1 cellular context compared by ENCODE assay signal in genomic region chr19:49503582-49503962, GRCh38.
TF ChIP-seq lines count a peak whose summit lies in the region.

No MANE protein-coding gene starts in this region.

TF ChIP-seq in K562, 482 proteins besides CTCF, POLR2A, EP300 and RAD21:
- TF ChIP-seq EGR1 (conservative IDR thresholded peaks at IDR 0.05): no peak
- TF ChIP-seq SMAD4 (CRISPR knock-in tag; conservative IDR thresholded peaks at IDR 0.05): no peak
- TF ChIP-seq KAT8 (IDR thresholded peaks at IDR 0.05; ENCODE audit: low read depth): no peak
- no peak for TF ChIP-seq PCBP1 (IDR thresholded peaks at IDR 0.05; ENCODE audit: low read depth, low read length, poor library complexity, severe bottlenecking)
- TF ChIP-seq CREB5 (CRISPR knock-in tag; IDR thresholded peaks at IDR 0.05): no peak
- no peak for TF ChIP-seq USF1 (CRISPR knock-in tag; IDR thresholded peaks at IDR 0.05)
- TF ChIP-seq ZNF830 (CRISPR knock-in tag; IDR thresholded peaks at IDR 0.05): no peak
- TF ChIP-seq NFE2 (IDR thresholded peaks at IDR 0.05; ENCODE audit: low read depth): no peak
- TF ChIP-seq ZNF232 (CRISPR knock-in tag; IDR thresholded peaks at IDR 0.05): no peak
- TF ChIP-seq SUPT5H (IDR thresholded peaks at IDR 0.05): no peak
- TF ChIP-seq RBM17 (IDR thresholded peaks at IDR 0.05; ENCODE audit: borderline replicate concordance, low read depth, low read length): no peak
- no peak for TF ChIP-seq ZNF263 (CRISPR knock-in tag; IDR thresholded peaks at IDR 0.05; ENCODE audit: borderline replicate concordance)
- TF ChIP-seq EZH2 (IDR thresholded peaks at IDR 0.05; ENCODE audit: borderline replicate concordance, low read depth, low read length): no peak
- no peak for TF ChIP-seq DDX20 (tag; IDR thresholded peaks at IDR 0.05; ENCODE audit: low read depth)
- no peak for TF ChIP-seq ZNF324 (CRISPR knock-in tag; IDR thresholded peaks at IDR 0.05)
- TF ChIP-seq ZBTB7A (IDR thresholded peaks at IDR 0.05; ENCODE audit: borderline replicate concordance, control insufficient read depth, low read depth, low read length): no peak
- TF ChIP-seq JUNB (CRISPR knock-in tag; conservative IDR thresholded peaks at IDR 0.05): no peak
- no peak for TF ChIP-seq HLTF (IDR thresholded peaks at IDR 0.05)
